ENCODE assay signal across 1 cellular context in genomic region chr16:23694707-23695373, GRCh38.
TF ChIP-seq lines count a peak whose summit lies in the region.

No MANE protein-coding gene starts in this region.

TF ChIP-seq in HepG2, 621 proteins besides CTCF, POLR2A, EP300 and RAD21 (continued from another document and continues in another):
- TF ChIP-seq ZNF337 (CRISPR knock-in tag; IDR thresholded peaks at IDR 0.05; ENCODE audit: borderline replicate concordance, low read depth) (no peak), ZNF335 (CRISPR knock-in tag; IDR thresholded peaks at IDR 0.05) (no peak), ZNF136 (CRISPR knock-in tag; IDR thresholded peaks at IDR 0.05; ENCODE audit: low read depth) (no peak), TIGD3 (CRISPR knock-in tag; IDR thresholded peaks at IDR 0.05; ENCODE audit: borderline replicate concordance) (0 out of 2 replicates have a peak, but pooled peaks have one; percentile 30), PBX2 (CRISPR knock-in tag; IDR thresholded peaks at IDR 0.05) (no peak), MLXIP (CRISPR knock-in tag; IDR thresholded peaks at IDR 0.05; ENCODE audit: borderline replicate concordance) (no peak), DBP (CRISPR knock-in tag; IDR thresholded peaks at IDR 0.05; ENCODE audit: not compliant biosample characterization) (no peak), ARNTL (CRISPR knock-in tag; IDR thresholded peaks at IDR 0.05) (no peak), TSC22D2 (CRISPR knock-in tag; IDR thresholded peaks at IDR 0.05; ENCODE audit: borderline replicate concordance) (no peak), NFE2L1 (CRISPR knock-in tag; IDR thresholded peaks at IDR 0.05; ENCODE audit: borderline replicate concordance) (no peak), TRIM22 (IDR thresholded peaks at IDR 0.05) (no peak), ZNF180 (CRISPR knock-in tag; IDR thresholded peaks at IDR 0.05; ENCODE audit: borderline replicate concordance, low read depth) (no peak), NR3C1 (CRISPR knock-in tag; IDR thresholded peaks at IDR 0.05) (no peak), RBM22 (optimal IDR thresholded peaks at IDR 0.05; ENCODE audit: low read length) (no peak), ATM (IDR thresholded peaks at IDR 0.05; ENCODE audit: borderline replicate concordance) (no peak), ZNF570 (CRISPR knock-in tag; IDR thresholded peaks at IDR 0.05; ENCODE audit: borderline replicate concordance) (no peak), MNT (IDR thresholded peaks at IDR 0.05) (no peak), BRF2 (CRISPR knock-in tag; IDR thresholded peaks at IDR 0.05) (no peak), TRAFD1 (CRISPR knock-in tag; IDR thresholded peaks at IDR 0.05; ENCODE audit: borderline replicate concordance) (0 out of 2 replicates have a peak, but pooled peaks have one; percentile 67), YEATS2 (CRISPR knock-in tag; IDR thresholded peaks at IDR 0.05; ENCODE audit: borderline replicate concordance) (no peak), ZXDC (CRISPR knock-in tag; IDR thresholded peaks at IDR 0.05) (0 out of 2 replicates have a peak, but pooled peaks have one; percentile 16), CBX1 (IDR thresholded peaks at IDR 0.05; ENCODE audit: low read depth) (no peak), ZNF678 (CRISPR knock-in tag; IDR thresholded peaks at IDR 0.05) (peak; percentile 81; the same call in 1 of the 2 replicates), ZBTB40 (IDR thresholded peaks at IDR 0.05) (no peak), ZBTB40 (CRISPR knock-in tag; IDR thresholded peaks at IDR 0.05) (no peak)
